Comparison of ENCODE assay signal across 8 cellular contexts in the genomic region with DNA sequence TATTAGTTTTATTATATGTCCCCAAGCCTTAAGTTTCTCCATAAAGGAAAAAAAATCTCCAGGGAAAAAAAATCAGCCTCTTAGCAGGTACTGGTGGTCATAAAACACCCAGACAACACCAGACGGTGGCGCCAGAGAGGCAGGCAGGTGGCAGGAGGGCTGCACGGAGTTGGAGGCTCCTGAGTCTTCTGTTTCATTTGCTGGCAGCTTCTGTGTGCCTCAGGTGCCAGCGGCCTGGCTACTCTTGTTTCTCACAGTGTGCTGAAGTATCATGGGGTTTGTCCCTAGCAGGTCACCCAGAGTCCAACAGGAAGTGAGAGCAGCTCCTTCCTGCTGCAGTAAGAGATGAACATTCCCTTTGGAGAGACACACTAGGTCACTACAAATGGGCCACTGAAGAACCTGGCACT.
A peak's percentile ranks its signal among the peaks of the same experiment; 100 is the strongest.
DNase-seq lines count a peak whose midpoint lies in the region; ATAC-seq lines count a peak whose summit lies in the region.

No MANE protein-coding gene starts in this region.

- H3K4me1 ChIP-seq in CD4-positive, CD25-positive, alpha-beta regulatory T cell (ENCODE audit: control insufficient read depth, insufficient read depth, low read length, poor library complexity, severe bottlenecking), result no peaks in the 10 kb centered on the region
- no peaks in the 10 kb centered on the region for H3K4me1 ChIP-seq in effector memory CD4-positive, alpha-beta T cell (ENCODE audit: control insufficient read depth, insufficient read depth, low read length, poor library complexity, severe bottlenecking)
- H3K4me1 ChIP-seq in mesenchymal stem cell (ENCODE audit: control insufficient read depth, insufficient read depth, low read depth, low read length), result no peaks in the 10 kb centered on the region

- H3K9ac ChIP-seq in mesenchymal stem cell (ENCODE audit: low read length), result no peak overlapping the region

- no peaks in the 10 kb centered on the region for H3K36me3 ChIP-seq in CD4-positive, CD25-positive, alpha-beta regulatory T cell (ENCODE audit: control insufficient read depth, insufficient read depth, low read length)
- no peaks in the 10 kb centered on the region for H3K36me3 ChIP-seq in effector memory CD4-positive, alpha-beta T cell (ENCODE audit: control insufficient read depth, insufficient read depth, low read length)
- no peaks in the 10 kb centered on the region for H3K36me3 ChIP-seq in mesenchymal stem cell (ENCODE audit: control insufficient read depth in 1 of 2, insufficient read depth in 2 of 2, low read depth in 1 of 2, low read length in 2 of 2)

- H3K27me3 ChIP-seq in CD4-positive, CD25-positive, alpha-beta regulatory T cell (ENCODE audit: control insufficient read depth, insufficient read depth, low read length), result no peaks in the 10 kb centered on the region
- no peaks in the 10 kb centered on the region for H3K27me3 ChIP-seq in effector memory CD4-positive, alpha-beta T cell (replicated peaks; ENCODE audit: control insufficient read depth, insufficient read depth, low read length, poor library complexity, severe bottlenecking)
- H3K27me3 ChIP-seq in mesenchymal stem cell (ENCODE audit: control insufficient read depth in 1 of 2, insufficient read depth in 1 of 2, low read length in 2 of 2), result no peaks in the 10 kb centered on the region

- peak; percentile 71 to 84 for ATAC-seq in CD4-positive, CD25-positive, alpha-beta regulatory T cell (ENCODE audit: low read depth in 2 of 2)
- ATAC-seq in GM19395 (IDR thresholded peaks at IDR 0.05; ENCODE audit: unreplicated experiment) (peak; percentile 94), HG03457 (IDR thresholded peaks at IDR 0.05; ENCODE audit: unreplicated experiment) (peak; percentile 72)

- DNase-seq in CD4-positive, CD25-positive, alpha-beta regulatory T cell, result peak; percentile 60 to 82 (median 74)
- DNase-seq in NCI-H69 (lab: John Stamatoyannopoulos, UW) (peak; percentile 91), mesenchymal stem cell (peak; percentile 80)
- peak; percentile 94 to 95 for DNase-seq in activated CD4-positive, alpha-beta T cell treated with anti-CD3 and anti-CD28 coated beads, Interleukin-2, amount 50 U/mL, for 48 hours
- DNase-seq in effector memory CD4-positive, alpha-beta T cell, result peak; percentile 45 to 64 (median 47)
- DNase-seq in stimulated activated CD8-positive, alpha-beta memory T cell treated with anti-CD3 and anti-CD28 coated beads, Interleukin-15, amount 100 ng/mL, for 48 hours (ENCODE audit: low read depth in 2 of 2), result peak; percentile 66 to 69

- H3K27me3 Mint-ChIP-seq in CD4-positive, CD25-positive, alpha-beta regulatory T cell, result peaks cover 22% of the 10 kb centered on the region

- H2AFZ ChIP-seq in mesenchymal stem cell (ENCODE audit: low read depth, low read length), result no peak overlapping the region

- H3K36me3 Mint-ChIP-seq in CD4-positive, CD25-positive, alpha-beta regulatory T cell, result no peaks in the 10 kb centered on the region

- H3K4me3 ChIP-seq in CD4-positive, CD25-positive, alpha-beta regulatory T cell (ENCODE audit: low read depth, low read length), result no peak overlapping the region
- no peak overlapping the region for H3K4me3 ChIP-seq in effector memory CD4-positive, alpha-beta T cell (ENCODE audit: insufficient read depth, low read depth, low read length, poor library complexity, severe bottlenecking)
- H3K4me3 ChIP-seq in mesenchymal stem cell (ENCODE audit: insufficient read depth in 1 of 2, low read depth in 1 of 2, low read length in 2 of 2), result no peak overlapping the region

- H3K79me1 ChIP-seq in mesenchymal stem cell (replicated peaks; ENCODE audit: low read length, poor library complexity, severe bottlenecking), result no peaks in the 10 kb centered on the region

- H4K91ac ChIP-seq in mesenchymal stem cell (ENCODE audit: low read length), result no peak overlapping the region

- H2AK5ac ChIP-seq in mesenchymal stem cell (ENCODE audit: low read length, severe bottlenecking), result no peak overlapping the region

- no peak overlapping the region for H3K27ac Mint-ChIP-seq in CD4-positive, CD25-positive, alpha-beta regulatory T cell

- H3K9me3 Mint-ChIP-seq in CD4-positive, CD25-positive, alpha-beta regulatory T cell, result peaks cover 0 to 2% (median 0%) of the 10 kb centered on the region in 7 donors

- no peaks in the 10 kb centered on the region for H3K9me3 ChIP-seq in CD4-positive, CD25-positive, alpha-beta regulatory T cell (ENCODE audit: control insufficient read depth in 2 of 2, low read length in 2 of 2)
- H3K9me3 ChIP-seq in effector memory CD4-positive, alpha-beta T cell (ENCODE audit: control insufficient read depth, low read length), result no peaks in the 10 kb centered on the region
- no peaks in the 10 kb centered on the region for H3K9me3 ChIP-seq in mesenchymal stem cell (ENCODE audit: control insufficient read depth, low read length)

- H3K27ac ChIP-seq in CD4-positive, CD25-positive, alpha-beta regulatory T cell (ENCODE audit: insufficient read depth, low read length, poor library complexity, severe bottlenecking), result no peak overlapping the region
- no peak overlapping the region for H3K27ac ChIP-seq in effector memory CD4-positive, alpha-beta T cell (ENCODE audit: insufficient read depth, low read length, poor library complexity, severe bottlenecking)
- H3K27ac ChIP-seq in mesenchymal stem cell (ENCODE audit: low read length, poor library complexity, severe bottlenecking), result no peak overlapping the region

- WGBS in mesenchymal stem cell, result 0% methylated on average over 4 of the region's 4 CpGs

- no peak overlapping the region for H3K4me2 ChIP-seq in mesenchymal stem cell (ENCODE audit: low read length, poor library complexity, severe bottlenecking)

- no peak overlapping the region for H3K18ac ChIP-seq in mesenchymal stem cell (ENCODE audit: low read depth in 1 of 2, low read length in 2 of 2)

- H3K4ac ChIP-seq in mesenchymal stem cell (ENCODE audit: low read depth in 1 of 2, low read length in 2 of 2), result no peak overlapping the region

- no peak overlapping the region for H3K14ac ChIP-seq in mesenchymal stem cell (ENCODE audit: low read length in 2 of 2)

- no peak overlapping the region for H3K23ac ChIP-seq in mesenchymal stem cell (ENCODE audit: low read length in 2 of 2)

- no peak overlapping the region for H4K8ac ChIP-seq in mesenchymal stem cell (ENCODE audit: low read length)

- no peak overlapping the region for H2BK15ac ChIP-seq in mesenchymal stem cell (ENCODE audit: low read depth, poor library complexity, severe bottlenecking)

- H3K4me1 Mint-ChIP-seq in CD4-positive, CD25-positive, alpha-beta regulatory T cell, result peaks cover 0 to 14% (median 2%) of the 10 kb centered on the region in 4 donors

- H3K4me3 Mint-ChIP-seq in CD4-positive, CD25-positive, alpha-beta regulatory T cell, result no peak overlapping the region

- H2BK120ac ChIP-seq in mesenchymal stem cell (ENCODE audit: low read depth, low read length), result no peak overlapping the region

- H2BK5ac ChIP-seq in mesenchymal stem cell (ENCODE audit: low read depth, low read length, poor library complexity, severe bottlenecking), result no peak overlapping the region

- H2BK12ac ChIP-seq in mesenchymal stem cell (ENCODE audit: low read length in 2 of 2), result no peak overlapping the region
